In the genomic region with DNA sequence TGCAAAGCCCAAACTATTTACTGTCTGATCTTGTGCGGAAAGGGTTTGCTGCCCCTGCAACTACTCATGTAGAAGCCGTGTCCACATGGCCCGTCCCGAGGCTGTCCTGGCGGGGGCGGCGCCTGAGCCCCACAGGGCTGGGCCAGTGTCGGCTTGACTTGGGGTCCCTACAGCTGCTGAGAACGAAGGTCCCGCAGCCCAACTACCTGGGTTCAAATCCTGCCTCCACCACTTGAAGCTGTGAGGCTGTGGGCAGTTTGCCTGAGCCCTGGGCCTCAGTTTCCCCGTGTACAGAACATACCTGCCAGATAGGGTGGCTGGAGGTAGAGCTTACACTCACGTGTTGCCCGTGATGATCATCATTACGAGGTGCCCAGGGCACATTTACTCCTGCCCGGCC, we compare ENCODE assay signal across 24 cellular contexts.
"Had no signal": no experiment of that assay in that cellular context is flagged by ENCODE, and none has a peak within 500 bp of the region (broad histone marks: within the 10 kb centered on the region; RNA-seq: fewer than 3 reads in every experiment).

No MANE protein-coding gene starts in this region.

- ATAC-seq: activated naive CD4-positive, alpha-beta T cell treated with anti-CD3 and anti-CD28 coated beads, Interleukin-2, amount 50 U/mL, for 72 hours; SK-N-SH treated with all-trans-retinoic acid at 6 μM for 48 hours had no signal

- H3K27me3 ChIP-seq: brain microvascular endothelial cell, cardiac muscle cell, MG63, SJSA1 had no signal

- H3K4me1 Mint-ChIP-seq: activated B cell treated with CpG ODN at 0.5 μM for 24 hours; activated CD4-positive, alpha-beta T cell treated with anti-CD3 and anti-CD28 coated beads, Interleukin-2, amount 10 ng/mL, durations not matched to agents 24 days and 14 days had no signal

- H3K9me3 Mint-ChIP-seq: activated B cell treated with CpG ODN at 0.5 μM for 24 hours; activated CD4-positive, alpha-beta T cell treated with anti-CD3 and anti-CD28 coated beads, Interleukin-2, amount 10 ng/mL, durations not matched to agents 24 days and 14 days; activated naive CD4-positive, alpha-beta T cell treated with anti-CD3 and anti-CD28 coated beads, Interleukin-2, amount 50 U/mL, for 72 hours; activated T-helper 1 cell treated with anti-CD3 and anti-CD28 coated beads, Interleukin-12 subunit alpha, Interleukin-12 subunit beta, Interleukin-2, Interleukin-4 antibody, amounts not matched to agents 30 ng/mL and 10 ng/mL and 1 ng/mL, durations not matched to agents 14 hours and 24 hours and 36 hours; T-helper 1 cell treated with Interleukin-12 subunit alpha and Interleukin-12 subunit beta and Interleukin-4 antibody, amounts not matched to agents 30 μg/mL and 1 μg/mL, for 36 hours had no signal

- H3K4me3 ChIP-seq: cardiac muscle cell, MG63, SJSA1 had no signal

- H3K27me3 Mint-ChIP-seq: activated CD4-positive, alpha-beta T cell treated with anti-CD3 and anti-CD28 coated beads, Interleukin-2, amount 10 ng/mL, durations not matched to agents 24 days and 14 days had no signal

- DNase-seq: activated B cell treated with CpG ODN at 0.5 μM for 24 hours; activated CD4-positive, alpha-beta T cell treated with anti-CD3 and anti-CD28 coated beads for 1 hour; activated CD4-positive, alpha-beta T cell treated with anti-CD3 and anti-CD28 coated beads, Interleukin-2, amount 10 ng/mL, durations not matched to agents 24 days and 14 days; activated CD4-positive, alpha-beta T cell treated with anti-CD3 and anti-CD28 coated beads, Interleukin-2, amount 50 U/mL, for 48 hours; activated effector memory CD4-positive, alpha-beta T cell treated with Interleukin-2 at 50 U/mL for 16 hours; activated naive CD4-positive, alpha-beta T cell; brain microvascular endothelial cell; MG63; MV-4-11; NCI-H1105; NCI-H1436; NCI-H1694 treated with DMSO at 0.1 percent for 48 hours; NCI-H2029 treated with DMSO at 0.1 percent for 48 hours; NCI-H345; NCI-H510A; NCI-H526 treated with DMSO at 0.1 percent for 48 hours; NCI-H82; Right ventricle myocardium superior had no signal

- H3K36me3 Mint-ChIP-seq: activated naive CD4-positive, alpha-beta T cell treated with anti-CD3 and anti-CD28 coated beads, Interleukin-2, amount 50 U/mL, for 72 hours had no signal

- H3K4me3 Mint-ChIP-seq: activated B cell treated with CpG ODN at 0.5 μM for 24 hours; activated CD4-positive, alpha-beta T cell treated with anti-CD3 and anti-CD28 coated beads, Interleukin-2, amount 10 ng/mL, durations not matched to agents 24 days and 14 days; activated T-helper 1 cell treated with anti-CD3 and anti-CD28 coated beads, Interleukin-12 subunit alpha, Interleukin-12 subunit beta, Interleukin-2, Interleukin-4 antibody, amounts not matched to agents 30 ng/mL and 10 ng/mL and 1 ng/mL, durations not matched to agents 14 hours and 24 hours and 36 hours; T-helper 1 cell treated with Interleukin-12 subunit alpha and Interleukin-12 subunit beta and Interleukin-4 antibody, amounts not matched to agents 30 μg/mL and 1 μg/mL, for 36 hours had no signal

- H3K36me3 ChIP-seq: brain microvascular endothelial cell, cardiac muscle cell, MG63, SJSA1 had no signal

- H3K27ac ChIP-seq: brain microvascular endothelial cell, cardiac muscle cell, SJSA1 had no signal

- H3K27ac Mint-ChIP-seq: activated B cell treated with CpG ODN at 0.5 μM for 24 hours; activated CD4-positive, alpha-beta T cell treated with anti-CD3 and anti-CD28 coated beads, Interleukin-2, amount 10 ng/mL, durations not matched to agents 24 days and 14 days; activated T-helper 1 cell treated with anti-CD3 and anti-CD28 coated beads, Interleukin-12 subunit alpha, Interleukin-12 subunit beta, Interleukin-2, Interleukin-4 antibody, amounts not matched to agents 30 ng/mL and 10 ng/mL and 1 ng/mL, durations not matched to agents 14 hours and 24 hours and 36 hours; T-helper 1 cell treated with Interleukin-12 subunit alpha and Interleukin-12 subunit beta and Interleukin-4 antibody, amounts not matched to agents 30 μg/mL and 1 μg/mL, for 36 hours had no signal

- H3K4me1 ChIP-seq: SJSA1 had no signal

- H3K9me3 ChIP-seq: MG63, SJSA1 had no signal
